In genomic region chr1:239657291-239657690, GRCh38 we compare ENCODE assay signal across 2 cellular contexts.
TF ChIP-seq lines count a peak whose summit lies in the region.

No MANE protein-coding gene starts in this region.

TF ChIP-seq in HepG2, 621 proteins besides CTCF, POLR2A, EP300 and RAD21:
- TF ChIP-seq, protein P1, sequence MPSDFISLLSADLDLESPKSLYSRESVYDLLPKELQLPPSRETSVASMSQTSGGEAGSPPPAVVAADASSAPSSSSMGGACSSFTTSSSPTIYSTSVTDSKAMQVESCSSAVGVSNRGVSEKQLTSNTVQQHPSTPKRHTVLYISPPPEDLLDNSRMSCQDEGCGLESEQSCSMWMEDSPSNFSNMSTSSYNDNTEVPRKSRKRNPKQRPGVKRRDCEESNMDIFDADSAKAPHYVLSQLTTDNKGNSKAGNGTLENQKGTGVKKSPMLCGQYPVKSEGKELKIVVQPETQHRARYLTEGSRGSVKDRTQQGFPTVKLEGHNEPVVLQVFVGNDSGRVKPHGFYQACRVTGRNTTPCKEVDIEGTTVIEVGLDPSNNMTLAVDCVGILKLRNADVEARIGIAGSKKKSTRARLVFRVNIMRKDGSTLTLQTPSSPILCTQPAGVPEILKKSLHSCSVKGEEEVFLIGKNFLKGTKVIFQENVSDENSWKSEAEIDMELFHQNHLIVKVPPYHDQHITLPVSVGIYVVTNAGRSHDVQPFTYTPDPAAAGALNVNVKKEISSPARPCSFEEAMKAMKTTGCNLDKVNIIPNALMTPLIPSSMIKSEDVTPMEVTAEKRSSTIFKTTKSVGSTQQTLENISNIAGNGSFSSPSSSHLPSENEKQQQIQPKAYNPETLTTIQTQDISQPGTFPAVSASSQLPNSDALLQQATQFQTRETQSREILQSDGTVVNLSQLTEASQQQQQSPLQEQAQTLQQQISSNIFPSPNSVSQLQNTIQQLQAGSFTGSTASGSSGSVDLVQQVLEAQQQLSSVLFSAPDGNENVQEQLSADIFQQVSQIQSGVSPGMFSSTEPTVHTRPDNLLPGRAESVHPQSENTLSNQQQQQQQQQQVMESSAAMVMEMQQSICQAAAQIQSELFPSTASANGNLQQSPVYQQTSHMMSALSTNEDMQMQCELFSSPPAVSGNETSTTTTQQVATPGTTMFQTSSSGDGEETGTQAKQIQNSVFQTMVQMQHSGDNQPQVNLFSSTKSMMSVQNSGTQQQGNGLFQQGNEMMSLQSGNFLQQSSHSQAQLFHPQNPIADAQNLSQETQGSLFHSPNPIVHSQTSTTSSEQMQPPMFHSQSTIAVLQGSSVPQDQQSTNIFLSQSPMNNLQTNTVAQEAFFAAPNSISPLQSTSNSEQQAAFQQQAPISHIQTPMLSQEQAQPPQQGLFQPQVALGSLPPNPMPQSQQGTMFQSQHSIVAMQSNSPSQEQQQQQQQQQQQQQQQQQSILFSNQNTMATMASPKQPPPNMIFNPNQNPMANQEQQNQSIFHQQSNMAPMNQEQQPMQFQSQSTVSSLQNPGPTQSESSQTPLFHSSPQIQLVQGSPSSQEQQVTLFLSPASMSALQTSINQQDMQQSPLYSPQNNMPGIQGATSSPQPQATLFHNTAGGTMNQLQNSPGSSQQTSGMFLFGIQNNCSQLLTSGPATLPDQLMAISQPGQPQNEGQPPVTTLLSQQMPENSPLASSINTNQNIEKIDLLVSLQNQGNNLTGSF (CRISPR knock-in tag; IDR thresholded peaks at IDR 0.05), result no peak
- no peak for TF ChIP-seq ZNF737 (CRISPR knock-in tag; IDR thresholded peaks at IDR 0.05; ENCODE audit: borderline replicate concordance)
- no peak for TF ChIP-seq ZNF263 (CRISPR knock-in tag; IDR thresholded peaks at IDR 0.05)

TF ChIP-seq in K562, 482 proteins besides CTCF, POLR2A, EP300 and RAD21 (continued from another document):
- TF ChIP-seq, protein P2, sequence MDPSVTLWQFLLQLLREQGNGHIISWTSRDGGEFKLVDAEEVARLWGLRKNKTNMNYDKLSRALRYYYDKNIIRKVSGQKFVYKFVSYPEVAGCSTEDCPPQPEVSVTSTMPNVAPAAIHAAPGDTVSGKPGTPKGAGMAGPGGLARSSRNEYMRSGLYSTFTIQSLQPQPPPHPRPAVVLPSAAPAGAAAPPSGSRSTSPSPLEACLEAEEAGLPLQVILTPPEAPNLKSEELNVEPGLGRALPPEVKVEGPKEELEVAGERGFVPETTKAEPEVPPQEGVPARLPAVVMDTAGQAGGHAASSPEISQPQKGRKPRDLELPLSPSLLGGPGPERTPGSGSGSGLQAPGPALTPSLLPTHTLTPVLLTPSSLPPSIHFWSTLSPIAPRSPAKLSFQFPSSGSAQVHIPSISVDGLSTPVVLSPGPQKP (CRISPR knock-in tag; IDR thresholded peaks at IDR 0.05), result no peak
- TF ChIP-seq ZNF212 (CRISPR knock-in tag; IDR thresholded peaks at IDR 0.05), result no peak
- TF ChIP-seq TOE1 (IDR thresholded peaks at IDR 0.05; ENCODE audit: borderline replicate concordance), result no peak
- TF ChIP-seq TOE1 (CRISPR knock-in tag; IDR thresholded peaks at IDR 0.05; ENCODE audit: borderline replicate concordance, low read depth), result no peak
- no peak for TF ChIP-seq ZNF699 (CRISPR knock-in tag; IDR thresholded peaks at IDR 0.05; ENCODE audit: insufficient replicate concordance)
- no peak for TF ChIP-seq HMG20B (CRISPR knock-in tag; IDR thresholded peaks at IDR 0.05)
- TF ChIP-seq ZNF766 (CRISPR knock-in tag; conservative IDR thresholded peaks at IDR 0.05), result no peak
- TF ChIP-seq, protein P3, sequence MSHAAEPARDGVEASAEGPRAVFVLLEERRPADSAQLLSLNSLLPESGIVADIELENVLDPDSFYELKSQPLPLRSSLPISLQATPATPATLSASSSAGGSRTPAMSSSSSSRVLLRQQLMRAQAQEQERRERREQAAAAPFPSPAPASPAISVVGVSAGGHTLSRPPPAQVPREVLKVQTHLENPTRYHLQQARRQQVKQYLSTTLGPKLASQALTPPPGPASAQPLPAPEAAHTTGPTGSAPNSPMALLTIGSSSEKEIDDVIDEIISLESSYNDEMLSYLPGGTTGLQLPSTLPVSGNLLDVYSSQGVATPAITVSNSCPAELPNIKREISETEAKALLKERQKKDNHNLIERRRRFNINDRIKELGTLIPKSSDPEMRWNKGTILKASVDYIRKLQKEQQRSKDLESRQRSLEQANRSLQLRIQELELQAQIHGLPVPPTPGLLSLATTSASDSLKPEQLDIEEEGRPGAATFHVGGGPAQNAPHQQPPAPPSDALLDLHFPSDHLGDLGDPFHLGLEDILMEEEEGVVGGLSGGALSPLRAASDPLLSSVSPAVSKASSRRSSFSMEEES (CRISPR knock-in tag; IDR thresholded peaks at IDR 0.05), result no peak
